Comparison of ENCODE assay signal across 20 cellular contexts in the genomic region with DNA sequence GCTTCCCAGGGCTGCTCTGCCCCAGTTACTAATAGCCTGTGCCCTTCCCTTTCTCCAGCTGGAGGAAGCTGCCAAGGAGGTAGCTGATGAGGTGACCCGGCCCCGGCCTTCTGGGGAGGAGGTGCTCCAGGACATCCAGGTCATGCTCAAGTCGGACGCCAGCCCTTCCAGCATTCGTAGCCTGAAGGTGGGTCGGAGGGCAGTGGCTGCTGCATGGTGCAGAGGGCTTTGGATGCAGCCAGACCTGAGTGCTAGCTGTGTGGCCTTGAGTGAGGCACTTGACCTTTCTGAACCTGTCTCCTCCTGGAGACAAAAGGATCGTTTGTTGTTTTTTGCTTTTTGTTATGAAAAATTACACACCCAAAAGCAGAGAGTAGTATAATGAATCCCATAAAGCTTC. TPM values are rescaled to one million over a fixed set of nuclear protein-coding genes. Genes with fewer than 3 reads are reported as not detected.
A peak's percentile ranks its signal among the peaks of the same experiment; 100 is the strongest.
DNase-seq lines count a peak whose midpoint lies in the region; ATAC-seq and TF ChIP-seq lines count a peak whose summit lies in the region.
"Had no signal": no experiment of that assay in that cellular context is flagged by ENCODE, and none has a peak within 500 bp of the region (broad histone marks: within the 10 kb centered on the region; RNA-seq: fewer than 3 reads in every experiment).

No MANE protein-coding gene starts in this region.

- H3K27ac ChIP-seq in DND-41 (ENCODE audit: low read length), result no peak overlapping the region
- H3K27ac ChIP-seq in HEK293 (ENCODE audit: extremely low read depth, low read depth, low read length), result no peak overlapping the region
- no peak overlapping the region for H3K27ac ChIP-seq in osteoblast (ENCODE audit: low read depth, low read length)
- H3K27ac ChIP-seq: PC-9, SJSA1 had no signal

- no peak overlapping the region for H3K27ac Mint-ChIP-seq in activated T-helper 17 cell treated with anti-CD3 and anti-CD28 coated beads, Interleukin-2, amount 50 U/mL, for 72 hours
- H3K27ac Mint-ChIP-seq: B cell had no signal

- TF ChIP-seq CTCF in DND-41 (IDR thresholded peaks at IDR 0.05; ENCODE audit: borderline replicate concordance, extremely low read depth, low read length, poor library complexity, severe bottlenecking) (no peak), HEK293 (tag by site-specific recombination; IDR thresholded peaks at IDR 0.05) (no peak), osteoblast (IDR thresholded peaks at IDR 0.05; ENCODE audit: extremely low read depth, low read depth, low read length) (no peak)

- H3K4me1 Mint-ChIP-seq in activated T-helper 17 cell treated with anti-CD3 and anti-CD28 coated beads, Interleukin-2, amount 50 U/mL, for 72 hours, result peaks cover 9% of the 10 kb centered on the region

- CTCF ChIA-PET in HEK293 (lab: Yijun Ruan, JAX), result interaction anchor here (0.5 to 2.5 kb wide), 5 partner anchors 23 to 663 kb away, joined by 3 to 7 read pairs (median 5); no protein-coding TSS in a partner anchor

- peaks cover 60% of the 10 kb centered on the region for H3K4me1 ChIP-seq in DND-41 (ENCODE audit: insufficient read depth, low read length)
- no peaks in the 10 kb centered on the region for H3K4me1 ChIP-seq in HEK293 (ENCODE audit: control insufficient read depth, insufficient read depth, low read length)
- H3K4me1 ChIP-seq in osteoblast (ENCODE audit: insufficient read depth, low read length), result peaks cover 12% of the 10 kb centered on the region

- H3K79me2 ChIP-seq in DND-41 (ENCODE audit: insufficient read depth, low read length) (peaks cover 72% of the 10 kb centered on the region), osteoblast (ENCODE audit: insufficient read depth, low read length) (peaks cover 5% of the 10 kb centered on the region)

- H3K4me3 ChIP-seq in DND-41 (ENCODE audit: low read depth in 1 of 2, low read length in 2 of 2) (peak overlapping the region in 1 of 2 experiments; percentile 21; a peak in 1 of 4 replicates), HEK293 (ENCODE audit: low read depth, low read length) (no peak overlapping the region), osteoblast (ENCODE audit: insufficient read depth, low read length) (no peak overlapping the region)
- H3K4me3 ChIP-seq: PC-9, SJSA1 had no signal

- no peaks in the 10 kb centered on the region for H3K9me3 Mint-ChIP-seq in activated T-helper 17 cell treated with anti-CD3 and anti-CD28 coated beads, Interleukin-2, amount 50 U/mL, for 72 hours
- H3K9me3 Mint-ChIP-seq: CD4-positive, alpha-beta memory T cell; IgD-negative memory B cell had no signal

- peak overlapping the region; percentile 96; the same call in 1 of the 2 replicates for H3K9ac ChIP-seq in DND-41 (ENCODE audit: low read depth, low read length)

- H3K36me3 ChIP-seq in DND-41 (ENCODE audit: insufficient read depth, low read length) (peaks cover 79% of the 10 kb centered on the region), HEK293 (ENCODE audit: control insufficient read depth in 2 of 2, insufficient read depth in 1 of 2, low read length in 2 of 2) (peaks cover 42 to 76% of the 10 kb centered on the region in 2 experiments), osteoblast (ENCODE audit: insufficient read depth, low read length) (peaks cover 22% of the 10 kb centered on the region)

- H4K20me1 ChIP-seq in DND-41 (ENCODE audit: insufficient read depth, low read length), result peaks cover 43% of the 10 kb centered on the region
- no peaks in the 10 kb centered on the region for H4K20me1 ChIP-seq in osteoblast (ENCODE audit: insufficient read depth, low read length)

- DNase-seq in DND-41 (no peak), osteoblast (ENCODE audit: insufficient read length, low spot score, missing footprints) (peak; percentile 38), midbrain (lab: John Stamatoyannopoulos, UW) (no peak), HuH-7.5 (ENCODE audit: low spot score) (no peak)
- DNase-seq: CD4-positive, alpha-beta memory T cell; DMS79; MV-4-11; NCI-H1417; NCI-H187 treated with DMSO at 0.1 percent for 48 hours; NCI-H446; NCI-H69; NK-92 treated with Interleukin-12 subunit alpha and Interleukin-12 subunit beta, amount 100 ng/mL, for 24 hours; PC-9; SW 1271 had no signal

- no peaks in the 10 kb centered on the region for H3K27me3 Mint-ChIP-seq in activated T-helper 17 cell treated with anti-CD3 and anti-CD28 coated beads, Interleukin-2, amount 50 U/mL, for 72 hours
- H3K27me3 Mint-ChIP-seq: B cell; CD4-positive, alpha-beta memory T cell; IgD-negative memory B cell had no signal

- peak overlapping the region; percentile 81 for H3K4me2 ChIP-seq in DND-41 (ENCODE audit: insufficient read depth, low read length)
- no peak overlapping the region for H3K4me2 ChIP-seq in osteoblast (ENCODE audit: insufficient read depth, low read length)
- H3K4me2 ChIP-seq: PC-9 had no signal

- no peaks in the 10 kb centered on the region for H3K27me3 ChIP-seq in DND-41 (ENCODE audit: insufficient read depth, low read length, poor library complexity)
- H3K27me3 ChIP-seq in osteoblast (ENCODE audit: insufficient read depth, low read length), result no peaks in the 10 kb centered on the region
- H3K27me3 ChIP-seq: SJSA1 had no signal

- POLR2A ChIA-PET in HEK293 (lab: Yijun Ruan, JAX), result interaction anchor here (1.1 to 5.5 kb wide), 4 partner anchors 9 to 23 kb away, joined by 3 to 41 read pairs (median 4); a partner anchor contains a TSS

- H3K4me3 Mint-ChIP-seq in activated T-helper 17 cell treated with anti-CD3 and anti-CD28 coated beads, Interleukin-2, amount 50 U/mL, for 72 hours, result peak overlapping the region; percentile 98
- H3K4me3 Mint-ChIP-seq: B cell had no signal

- no peaks in the 10 kb centered on the region for H3K9me3 ChIP-seq in DND-41 (ENCODE audit: insufficient read depth, low read length, severe bottlenecking)
- no peaks in the 10 kb centered on the region for H3K9me3 ChIP-seq in HEK293 (ENCODE audit: control insufficient read depth, insufficient read depth, low read depth, low read length)
- no peaks in the 10 kb centered on the region for H3K9me3 ChIP-seq in osteoblast (ENCODE audit: low read depth, low read length)

- peaks cover 91% of the 10 kb centered on the region for H3K36me3 Mint-ChIP-seq in activated T-helper 17 cell treated with anti-CD3 and anti-CD28 coated beads, Interleukin-2, amount 50 U/mL, for 72 hours (ENCODE audit: low read depth)

- H2AFZ ChIP-seq in DND-41 (ENCODE audit: low read depth, low read length), result no peak overlapping the region
- H2AFZ ChIP-seq in osteoblast (ENCODE audit: low read length), result no peak overlapping the region
- H2AFZ ChIP-seq: PC-9 had no signal

- ATAC-seq in DND-41 (ENCODE audit: insufficient read depth, low read depth), result no peak
- ATAC-seq in activated T-helper 17 cell treated with anti-CD3 and anti-CD28 coated beads, Interleukin-2, amount 50 U/mL, for 72 hours (replicated peaks), result no peak
- no peak for ATAC-seq in HG03460 (IDR thresholded peaks at IDR 0.05; ENCODE audit: unreplicated experiment)

TF ChIP-seq in HEK293, 187 proteins besides CTCF, POLR2A, EP300 and RAD21:
- TF ChIP-seq ZNF24 (tag by site-specific recombination; IDR thresholded peaks at IDR 0.05) (no peak), GLIS2 (tag by site-specific recombination; IDR thresholded peaks at IDR 0.05) (no peak), SP7 (tag by site-specific recombination; IDR thresholded peaks at IDR 0.05) (no peak), ZNF132 (tag by site-specific recombination; IDR thresholded peaks at IDR 0.05; ENCODE audit: borderline replicate concordance) (no peak), ZNF768 (tag by site-specific recombination; IDR thresholded peaks at IDR 0.05) (0 out of 2 replicates have a peak, but pooled peaks have one; percentile 34)
- TF ChIP-seq, protein P1, sequence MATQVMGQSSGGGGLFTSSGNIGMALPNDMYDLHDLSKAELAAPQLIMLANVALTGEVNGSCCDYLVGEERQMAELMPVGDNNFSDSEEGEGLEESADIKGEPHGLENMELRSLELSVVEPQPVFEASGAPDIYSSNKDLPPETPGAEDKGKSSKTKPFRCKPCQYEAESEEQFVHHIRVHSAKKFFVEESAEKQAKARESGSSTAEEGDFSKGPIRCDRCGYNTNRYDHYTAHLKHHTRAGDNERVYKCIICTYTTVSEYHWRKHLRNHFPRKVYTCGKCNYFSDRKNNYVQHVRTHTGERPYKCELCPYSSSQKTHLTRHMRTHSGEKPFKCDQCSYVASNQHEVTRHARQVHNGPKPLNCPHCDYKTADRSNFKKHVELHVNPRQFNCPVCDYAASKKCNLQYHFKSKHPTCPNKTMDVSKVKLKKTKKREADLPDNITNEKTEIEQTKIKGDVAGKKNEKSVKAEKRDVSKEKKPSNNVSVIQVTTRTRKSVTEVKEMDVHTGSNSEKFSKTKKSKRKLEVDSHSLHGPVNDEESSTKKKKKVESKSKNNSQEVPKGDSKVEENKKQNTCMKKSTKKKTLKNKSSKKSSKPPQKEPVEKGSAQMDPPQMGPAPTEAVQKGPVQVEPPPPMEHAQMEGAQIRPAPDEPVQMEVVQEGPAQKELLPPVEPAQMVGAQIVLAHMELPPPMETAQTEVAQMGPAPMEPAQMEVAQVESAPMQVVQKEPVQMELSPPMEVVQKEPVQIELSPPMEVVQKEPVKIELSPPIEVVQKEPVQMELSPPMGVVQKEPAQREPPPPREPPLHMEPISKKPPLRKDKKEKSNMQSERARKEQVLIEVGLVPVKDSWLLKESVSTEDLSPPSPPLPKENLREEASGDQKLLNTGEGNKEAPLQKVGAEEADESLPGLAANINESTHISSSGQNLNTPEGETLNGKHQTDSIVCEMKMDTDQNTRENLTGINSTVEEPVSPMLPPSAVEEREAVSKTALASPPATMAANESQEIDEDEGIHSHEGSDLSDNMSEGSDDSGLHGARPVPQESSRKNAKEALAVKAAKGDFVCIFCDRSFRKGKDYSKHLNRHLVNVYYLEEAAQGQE (tag by site-specific recombination; IDR thresholded peaks at IDR 0.05), result no peak

RNA-seq across cellular contexts. Expression of a gene that starts 3.4 kb away (rescaled TPM):
- 100 to 1,000 TPM; 124 to 273 TPM for total RNA-seq in activated T-helper 17 cell treated with anti-CD3 and anti-CD28 coated beads, Interleukin-2, amount 50 U/mL, for 72 hours
- 12.7 and 13.6 TPM in 2 replicates for total RNA-seq in osteoblast

RNA-seq across cellular contexts. Expression of a gene that starts 22.5 kb away (rescaled TPM):
- total RNA-seq in activated T-helper 17 cell treated with anti-CD3 and anti-CD28 coated beads, Interleukin-2, amount 50 U/mL, for 72 hours, result 1 to 10 TPM; 3.5 to 7.3 TPM
- 411 and 475 TPM in 2 replicates for total RNA-seq in osteoblast

Comparison
In these comparisons a context has a peak if more than half of its experiments do, and no peak if none do; other contexts are left out.
1. RNA of a gene that starts 22.5 kb away (total RNA-seq): 411 to 475 TPM in osteoblast; 3.5 to 7.3 TPM in activated T-helper 17 cell treated with anti-CD3 and anti-CD28 coated beads, Interleukin-2, amount 50 U/mL, for 72 hours; every median in the first group is over 10 times any median in the second.